Comparison of ENCODE assay signal across 28 cellular contexts in genomic region chr2:227320305-227321094, GRCh38. TPM values are rescaled to one million over a fixed set of nuclear protein-coding genes. Genes with fewer than 3 reads are reported as not detected.
"Had no signal": no experiment of that assay in that cellular context is flagged by ENCODE, and none has a peak within 500 bp of the region (broad histone marks: within the 10 kb centered on the region; RNA-seq: fewer than 3 reads in every experiment).

No MANE protein-coding gene starts in this region.

- H3K4me3 ChIP-seq: esophagus squamous epithelium, heart right ventricle, psoas muscle, right atrium auricular region, testis, transverse colon had no signal

- H3K27ac Mint-ChIP-seq: activated CD8-positive, alpha-beta T cell treated with anti-CD3 and anti-CD28 coated beads for 36 hours; activated T-helper 17 cell treated with anti-CD3 and anti-CD28 coated beads, Interleukin-2, amount 50 U/mL, for 72 hours; dendritic cell treated with granulocyte-macrophage colony-stimulating factor and Interleukin-4, amounts not matched to agents 40 ng/mL and 50 ng/mL, for 4 days; mesothelial cell of epicardium had no signal

- DNase-seq: activated CD4-positive, alpha-beta T cell treated with anti-CD3 and anti-CD28 coated beads, Interleukin-2, amount 50 U/mL, for 1 hour; activated CD8-positive, alpha-beta T cell treated with anti-CD3 and anti-CD28 coated beads for 36 hours; activated gamma-delta T cell treated with Interleukin-2 at 50 U/mL for 16 hours; activated naive CD4-positive, alpha-beta T cell treated with anti-CD3 and anti-CD28 coated beads, Interleukin-2, amount 50 U/mL, for 16 hours; activated T-cell treated with anti-CD3 and anti-CD28 coated beads, Interleukin-2, amount 50 U/mL, for 4 hours; amniotic stem cell; caudate nucleus; esophagus squamous epithelium; foreskin melanocyte; mammary epithelial cell; naive B cell; occipital lobe; psoas muscle; stimulated activated naive CD8-positive, alpha-beta T cell treated with anti-CD3 and anti-CD28 coated beads, Interleukin-15, Interleukin-2, amounts not matched to agents 100 U/mL and 50 U/mL, for 24 hours; T-helper 9 cell; testis; transverse colon had no signal

- H3K4me3 Mint-ChIP-seq: activated CD8-positive, alpha-beta T cell treated with anti-CD3 and anti-CD28 coated beads for 36 hours; activated T-cell treated with anti-CD3 and anti-CD28 coated beads, Interleukin-2, amount 50 U/mL, for 4 hours; activated T-helper 17 cell treated with anti-CD3 and anti-CD28 coated beads, Interleukin-2, amount 50 U/mL, for 72 hours; dendritic cell treated with granulocyte-macrophage colony-stimulating factor and Interleukin-4, amounts not matched to agents 40 ng/mL and 50 ng/mL, for 4 days; mesothelial cell of epicardium; neural crest cell had no signal

- H3K27ac ChIP-seq: esophagus squamous epithelium, heart right ventricle, parathyroid adenoma, psoas muscle, right atrium auricular region, testis, transverse colon had no signal

- ATAC-seq: activated CD8-positive, alpha-beta T cell treated with anti-CD3 and anti-CD28 coated beads for 36 hours; activated T-cell treated with anti-CD3 and anti-CD28 coated beads, Interleukin-2, amount 50 U/mL, for 4 hours; activated T-helper 17 cell treated with anti-CD3 and anti-CD28 coated beads, Interleukin-2, amount 50 U/mL, for 72 hours; heart right ventricle; psoas muscle; stimulated activated naive CD8-positive, alpha-beta T cell treated with anti-CD3 and anti-CD28 coated beads, Interleukin-15, Interleukin-2, amounts not matched to agents 100 U/mL and 50 U/mL, for 24 hours had no signal

- H3K36me3 ChIP-seq: esophagus squamous epithelium, heart right ventricle, right atrium auricular region, transverse colon had no signal

- H3K9me3 ChIP-seq: esophagus squamous epithelium, psoas muscle, right atrium auricular region, testis, transverse colon had no signal

- H3K27me3 ChIP-seq: esophagus squamous epithelium, heart right ventricle, right atrium auricular region, testis, transverse colon had no signal

- H3K4me1 ChIP-seq: parathyroid adenoma, testis had no signal

RNA-seq across cellular contexts. Expression of gene TM4SF20, which starts 58.6 kb away (rescaled TPM):
- total RNA-seq: activated CD8-positive, alpha-beta T cell treated with anti-CD3 and anti-CD28 coated beads for 36 hours; activated T-helper 17 cell treated with anti-CD3 and anti-CD28 coated beads, Interleukin-2, amount 50 U/mL, for 72 hours; astrocyte; esophagus squamous epithelium; glomerular endothelial cell; heart right ventricle; liver; mammary epithelial cell; mesothelial cell of epicardium; neural crest cell; occipital lobe; psoas muscle; right atrium auricular region; T-helper 1 cell treated with Interleukin-12 subunit alpha and Interleukin-12 subunit beta and Interleukin-4 antibody, amounts not matched to agents 30 ng/mL and 1 ng/mL, for 36 hours had no signal
- polyA plus RNA-seq: heart right ventricle, liver, mammary epithelial cell had no signal
